In the genomic region with DNA sequence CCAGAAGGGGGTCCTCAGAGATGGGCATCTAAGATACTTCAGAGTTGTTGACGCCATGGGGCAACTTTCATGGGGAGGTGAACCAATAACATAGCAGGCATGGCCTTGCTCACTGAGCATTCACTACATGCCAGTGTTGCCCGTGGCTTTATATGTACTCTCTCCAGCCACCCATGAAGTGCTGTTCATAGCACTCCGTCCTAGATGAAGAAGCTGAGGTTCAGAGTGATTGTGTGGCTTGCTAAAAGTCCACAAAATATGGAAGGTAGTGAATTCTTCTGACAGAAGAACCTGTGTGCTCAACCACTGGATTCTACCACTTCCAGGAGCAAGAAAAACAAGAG, we compare ENCODE assay signal across 8 cellular contexts. TPM values are rescaled to one million over a fixed set of nuclear protein-coding genes. Genes with fewer than 3 reads are reported as not detected.
DNase-seq lines count a peak whose midpoint lies in the region; ATAC-seq and TF ChIP-seq lines count a peak whose summit lies in the region.

No MANE protein-coding gene starts in this region.

- H4K20me1 ChIP-seq in BLaER1 treated with 17β-estradiol and CSF1 and Interleukin-3, amounts not matched to agents 10 nM and 100 nM: peaks cover 0 to 68% (median 0%) of the 10 kb centered on the region in 11 experiments; a peak in 4 of 22 replicates
- H4K20me1 ChIP-seq in OCI-LY3 (ENCODE audit: insufficient read depth, low read length): no peaks in the 10 kb centered on the region

- peak overlapping the region; percentile 44 to 98 (median 90); a peak in 21 of 22 replicates for H3K27ac ChIP-seq in BLaER1 treated with 17β-estradiol and CSF1 and Interleukin-3, amounts not matched to agents 10 nM and 100 nM
- H3K27ac ChIP-seq in OCI-LY3 (ENCODE audit: low read length) (peak overlapping the region; percentile 26), lower lobe of right lung (peak overlapping the region; percentile 53), aorta (ENCODE audit: low read depth in 1 of 2, low read length in 2 of 2) (no peak overlapping the region)

- H3K4me1 ChIP-seq in BLaER1 treated with 17β-estradiol and CSF1 and Interleukin-3, amounts not matched to agents 10 nM and 100 nM: peaks cover 92 to 100% (median 94%) of the 10 kb centered on the region in 10 experiments
- H3K4me1 ChIP-seq in OCI-LY3 (ENCODE audit: low read length) (peaks cover 35% of the 10 kb centered on the region), lower lobe of right lung (peaks cover 54% of the 10 kb centered on the region), aorta (ENCODE audit: control insufficient read depth in 1 of 2, insufficient read depth in 2 of 2, low read length in 2 of 2) (no peaks in the 10 kb centered on the region)

- peak overlapping the region; percentile 48 to 90 (median 78); a peak in 21 of 22 replicates for H3K9ac ChIP-seq in BLaER1 treated with 17β-estradiol and CSF1 and Interleukin-3, amounts not matched to agents 10 nM and 100 nM
- H3K9ac ChIP-seq in OCI-LY3 (ENCODE audit: low read length): peak overlapping the region; percentile 58

- no peaks in the 10 kb centered on the region for H3K79me2 ChIP-seq in OCI-LY3 (ENCODE audit: low read length)

- H3K27me3 ChIP-seq in BLaER1 treated with 17β-estradiol and CSF1 and Interleukin-3, amounts not matched to agents 10 nM and 100 nM: no peaks in the 10 kb centered on the region
- H3K27me3 ChIP-seq in OCI-LY3 (ENCODE audit: low read depth, low read length) (no peaks in the 10 kb centered on the region), lower lobe of right lung (ENCODE audit: low read depth) (no peaks in the 10 kb centered on the region), aorta (ENCODE audit: control insufficient read depth in 1 of 2, insufficient read depth in 2 of 2, low read length in 1 of 2) (no peaks in the 10 kb centered on the region)

- intact Hi-C loops in lower lobe of right lung (cut with DNase I): no loop called here
- intact Hi-C loops in aorta (cut with DNase I): no loop called here

- H3K9me3 ChIP-seq in BLaER1 treated with 17β-estradiol and CSF1 and Interleukin-3, amounts not matched to agents 10 nM and 100 nM (replicated peaks in 1 of 11): no peaks in the 10 kb centered on the region
- H3K9me3 ChIP-seq in OCI-LY3 (ENCODE audit: insufficient read depth, low read length) (no peaks in the 10 kb centered on the region), lower lobe of right lung (no peaks in the 10 kb centered on the region), aorta (ENCODE audit: control insufficient read depth, low read length) (no peaks in the 10 kb centered on the region)

- TF ChIP-seq CTCF in OCI-LY3 (IDR thresholded peaks at IDR 0.05; ENCODE audit: low read depth, low read length) (no peak), lower lobe of right lung (IDR thresholded peaks at IDR 0.05) (no peak)

- DNase-seq in lower lobe of right lung (no peak), OCI-M1 (lab: John Stamatoyannopoulos, UW) (no peak), aorta (no peak)
- DNase-seq in activated naive CD4-positive, alpha-beta T cell (lab: John Stamatoyannopoulos, UW): no peak

- H3K4me2 ChIP-seq in BLaER1 treated with 17β-estradiol and CSF1 and Interleukin-3, amounts not matched to agents 10 nM and 100 nM: peak overlapping the region; percentile 81 to 98 (median 94)
- peak overlapping the region; percentile 83 for H3K4me2 ChIP-seq in OCI-LY3 (ENCODE audit: low read length)

- ATAC-seq in GM21390 (IDR thresholded peaks at IDR 0.05; ENCODE audit: unreplicated experiment) (peak; percentile 22), lower lobe of right lung (peak; percentile 6 to 7), GM18858 (IDR thresholded peaks at IDR 0.05; ENCODE audit: unreplicated experiment) (no peak), aorta (ENCODE audit: low FRiP score) (no peak)

- peak overlapping the region; percentile 48; the same call in 1 of the 2 replicates for H2AFZ ChIP-seq in OCI-LY3 (ENCODE audit: low read depth, low read length)

- WGBS in aorta, 2 donors: 72 to 80% methylated on average over 3 of the region's 3 CpGs

- H3K4me3 ChIP-seq in BLaER1 treated with 17β-estradiol and CSF1 and Interleukin-3, amounts not matched to agents 10 nM and 100 nM: peak overlapping the region in 8 of 10 experiments; percentile 23 to 61 (median 48); a peak in 12 of 20 replicates
- H3K4me3 ChIP-seq in OCI-LY3 (ENCODE audit: low read length): peak overlapping the region; percentile 67
- H3K4me3 ChIP-seq in lower lobe of right lung: no peak overlapping the region
- H3K4me3 ChIP-seq in aorta (ENCODE audit: low read length in 2 of 2): no peak overlapping the region

- peaks cover 0 to 21% (median 0%) of the 10 kb centered on the region in 11 experiments; a peak in 8 of 22 replicates for H3K36me3 ChIP-seq in BLaER1 treated with 17β-estradiol and CSF1 and Interleukin-3, amounts not matched to agents 10 nM and 100 nM
- H3K36me3 ChIP-seq in OCI-LY3 (replicated peaks; ENCODE audit: low read depth, low read length): no peaks in the 10 kb centered on the region
- H3K36me3 ChIP-seq in lower lobe of right lung: no peaks in the 10 kb centered on the region
- H3K36me3 ChIP-seq in aorta (ENCODE audit: control insufficient read depth in 1 of 2, insufficient read depth in 2 of 2, low read length in 1 of 2): no peaks in the 10 kb centered on the region

RNA-seq across cellular contexts. Expression of a gene that starts 9.8 kb away (rescaled TPM):
- 48.1 TPM for total RNA-seq in lower lobe of right lung
- total RNA-seq in aorta: 10 to 100 TPM; 19.5 to 30.4 TPM
- 10 to 100 TPM in 1 of 2 donors, 1 to 10 TPM in 1; 9.7 to 10.8 TPM for polyA plus RNA-seq in aorta

RNA-seq across cellular contexts. Expression of a gene that starts 42.4 kb away (rescaled TPM):
- total RNA-seq in lower lobe of right lung (80.8 TPM), aorta (10 to 100 TPM; 35.5 to 54.7 TPM)
- polyA plus RNA-seq in aorta: 100 to 1,000 TPM in 1 of 2 donors, 10 to 100 TPM in 1; 94.2 to 128 TPM

RNA-seq across cellular contexts. Expression of a gene that starts 42.7 kb away (rescaled TPM):
- total RNA-seq in lower lobe of right lung (13.1 TPM), aorta (1 to 10 TPM; 3.3 to 7.1 TPM)
- polyA plus RNA-seq in aorta: 1 to 10 TPM; 1.3 to 2.1 TPM

RNA-seq across cellular contexts. Expression of a gene that starts 58.0 kb away (rescaled TPM):
- total RNA-seq in lower lobe of right lung (not detected), aorta (not detected)
- not detected for polyA plus RNA-seq in aorta

Comparison
In these comparisons a context has a peak if more than half of its experiments do, and no peak if none do; other contexts are left out.
1. H3K27ac ChIP-seq: peak in BLaER1 treated with 17β-estradiol and CSF1 and Interleukin-3, amounts not matched to agents 10 nM and 100 nM (11 of 11), OCI-LY3 (single experiment) and lower lobe of right lung (single experiment); none in aorta (0 of 2).
2. H3K4me3 ChIP-seq: peak in BLaER1 treated with 17β-estradiol and CSF1 and Interleukin-3, amounts not matched to agents 10 nM and 100 nM (8 of 10) and OCI-LY3 (single experiment); none in lower lobe of right lung (single experiment) and aorta (0 of 2).
3. ATAC-seq: peak in GM21390 (single experiment) and lower lobe of right lung (2 of 2); none in GM18858 (single experiment) and aorta (single experiment).